1 cellular context compared by ENCODE assay signal in the genomic region with DNA sequence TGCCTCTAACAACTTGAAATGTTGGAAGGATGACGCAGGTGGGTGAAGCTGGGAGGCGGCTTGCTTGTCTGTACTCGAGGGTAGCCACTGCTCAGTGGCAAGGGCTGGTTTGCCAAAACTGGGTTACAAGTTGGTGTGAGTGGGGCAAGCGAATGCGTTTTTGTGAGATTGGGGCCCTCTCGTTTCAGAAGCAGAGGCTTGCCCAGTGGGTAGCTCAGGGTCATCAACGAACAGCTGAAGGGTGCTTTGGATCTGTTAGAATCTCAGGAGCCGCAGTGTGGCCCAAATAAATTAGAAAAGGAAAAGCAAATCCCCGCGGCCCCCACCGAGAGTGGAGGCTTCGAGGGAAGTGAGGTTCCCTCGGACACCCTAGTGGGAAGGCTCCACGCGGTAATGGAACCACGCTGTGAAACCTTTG.
TF ChIP-seq lines count a peak whose summit lies in the region.

No MANE protein-coding gene starts in this region.

TF ChIP-seq in HepG2, 621 proteins besides CTCF, POLR2A, EP300 and RAD21:
- TF ChIP-seq TBL1XR1 (IDR thresholded peaks at IDR 0.05; ENCODE audit: borderline replicate concordance, low read length, partially characterized antibody) = no peak
TF ChIP-seq in HepG2: peak in this region for 0.
